Comparison of ENCODE assay signal across 8 cellular contexts in genomic region chr1:230978491-230979388, GRCh38.
DNase-seq lines count a peak whose midpoint lies in the region; ATAC-seq lines count a peak whose summit lies in the region.

TSS of gene ARV1 (plus strand) at chr1:230979094. CDS start at chr1:230979106, 12 bp downstream.
TSS of gene TTC13 (minus strand) at chr1:230978861. CDS start at chr1:230978830, 31 bp downstream.

- peaks cover 33% of the 10 kb centered on the region for H3K4me1 Mint-ChIP-seq in central memory CD8-positive, alpha-beta T cell

- peaks cover 19% of the 10 kb centered on the region for H3K36me3 Mint-ChIP-seq in central memory CD8-positive, alpha-beta T cell (ENCODE audit: insufficient read depth)

- no peaks in the 10 kb centered on the region for H3K9me3 Mint-ChIP-seq in central memory CD8-positive, alpha-beta T cell

- DNase-seq in AML-193 (lab: John Stamatoyannopoulos, UW), result peak; percentile 96 to 97
- DNase-seq in NCI-H446 (lab: John Stamatoyannopoulos, UW), result peak; percentile 95 to 99
- DNase-seq in activated CD4-positive, CD25-positive, alpha-beta regulatory T cell treated with anti-CD3 and anti-CD28 coated beads, Interleukin-2, amount 50 U/mL, for 16 hours (ENCODE audit: low read depth, low spot score), result peak; percentile 95
- DNase-seq in central memory CD8-positive, alpha-beta T cell (ENCODE audit: low spot score in 2 of 2), result peak; percentile 86 to 93
- peak; percentile 98 for DNase-seq in inferior parietal cortex (ENCODE audit: extremely low spot score)
- peak; percentile 95 to 96 for DNase-seq in stimulated activated CD4-positive, alpha-beta T cell treated with anti-CD3 and anti-CD28 coated beads, Interleukin-12 subunit alpha, Interleukin-12 subunit beta, amount 100 ng/mL, for 24 hours (ENCODE audit: low read depth in 2 of 2)

- ATAC-seq in GM19035 (IDR thresholded peaks at IDR 0.05; ENCODE audit: unreplicated experiment) (peak; percentile 94), HG03354 (IDR thresholded peaks at IDR 0.05; ENCODE audit: poor library complexity, severe bottlenecking, unreplicated experiment) (peak; percentile 92)
- ATAC-seq in central memory CD8-positive, alpha-beta T cell (replicated peaks; ENCODE audit: extremely low read depth, poor library complexity, severe bottlenecking), result peak; percentile 94

- no peak within 1 kb of the TSS for H3K4me3 Mint-ChIP-seq in central memory CD8-positive, alpha-beta T cell

- H3K27me3 Mint-ChIP-seq in central memory CD8-positive, alpha-beta T cell, result no peaks in the 10 kb centered on the region

- peak within 1 kb of the TSS; percentile 95 for H3K27ac Mint-ChIP-seq in central memory CD8-positive, alpha-beta T cell (ENCODE audit: low read depth)

Comparison
In these comparisons a context has a peak if more than half of its experiments do, and no peak if none do; other contexts are left out.
1. Peak in every context shown above with its lines: DNase-seq and ATAC-seq.